27 cellular contexts compared by ENCODE assay signal in genomic region chr12:89091293-89091841, GRCh38.
DNase-seq lines count a peak whose midpoint lies in the region; ATAC-seq, FAIRE-seq and TF ChIP-seq lines count a peak whose summit lies in the region.
"Had no signal": no experiment of that assay in that cellular context is flagged by ENCODE, and none has a peak within 500 bp of the region (broad histone marks: within the 10 kb centered on the region; RNA-seq: fewer than 3 reads in every experiment).

No MANE protein-coding gene starts in this region.

- in situ Hi-C loops in K562 (cut with MboI) = no loop called here

- TF ChIP-seq CTCF in A549 (IDR thresholded peaks at IDR 0.05) (no peak), K562 (IDR thresholded peaks at IDR 0.05 in 2 of 3, conservative IDR thresholded peaks at IDR 0.05 in 1 of 3; ENCODE audit: insufficient read depth in 2 of 3, low read depth in 1 of 3, low read length in 3 of 3) (no peak)

- no peak overlapping the region for H3K4me3 Mint-ChIP-seq in activated CD4-positive, alpha-beta T cell treated with anti-CD3 and anti-CD28 coated beads for 36 hours
- H3K4me3 Mint-ChIP-seq in activated CD8-positive, alpha-beta memory T cell treated with anti-CD3 and anti-CD28 coated beads, Interleukin-2, amount 10 ng/mL, durations not matched to agents 7 days and 5 days = no peak overlapping the region
- H3K4me3 Mint-ChIP-seq: CD14-positive monocyte; CD4-positive, alpha-beta memory T cell; CD4-positive, CD25-positive, alpha-beta regulatory T cell; CD8-positive, alpha-beta memory T cell had no signal

- CTCF ChIA-PET in activated CD4-positive, alpha-beta T cell treated with anti-CD3 and anti-CD28 coated beads for 36 hours (lab: Charles Lee) = interaction anchor here (1.0 kb wide), 1 partner anchor 19 kb away, joined by 3 read pairs; no protein-coding TSS in a partner anchor
- CTCF ChIA-PET in A549 (lab: Yijun Ruan, JAX) (interaction anchor here (0.5 kb wide), 1 partner anchor 222 kb away, joined by 3 read pairs; no protein-coding TSS in a partner anchor), K562 (lab: Yijun Ruan, JAX; ENCODE audit: low intra/inter-chr PET ratio) (no interaction called here)
- CTCF ChIA-PET in activated CD8-positive, alpha-beta memory T cell treated with anti-CD3 and anti-CD28 coated beads, Interleukin-2, amount 10 ng/mL, durations not matched to agents 7 days and 5 days (lab: Charles Lee) = no interaction called here

- H3K4me1 ChIP-seq in A549 (no peaks in the 10 kb centered on the region), K562 (replicated peaks in 1 of 2; ENCODE audit: control insufficient read depth in 2 of 2, insufficient read depth in 2 of 2, low read length in 2 of 2) (no peaks in the 10 kb centered on the region)
- H3K4me1 ChIP-seq: BE2C, BLaER1 had no signal

- FAIRE-seq in A549 (lab: Jason Lieb, UNC) = no peak
- no peak for FAIRE-seq in K562 (lab: Jason Lieb, UNC)
- FAIRE-seq: GM12878, GM12892, GM19239 had no signal

- H3K4me1 Mint-ChIP-seq in activated CD4-positive, alpha-beta T cell treated with anti-CD3 and anti-CD28 coated beads for 36 hours = peaks cover 27% of the 10 kb centered on the region
- H3K4me1 Mint-ChIP-seq in activated CD8-positive, alpha-beta memory T cell treated with anti-CD3 and anti-CD28 coated beads, Interleukin-2, amount 10 ng/mL, durations not matched to agents 7 days and 5 days = peaks cover 2% of the 10 kb centered on the region
- H3K4me1 Mint-ChIP-seq: CD8-positive, alpha-beta memory T cell had no signal

- POLR2A ChIA-PET in activated CD4-positive, alpha-beta T cell treated with anti-CD3 and anti-CD28 coated beads for 36 hours (lab: Charles Lee) = no interaction called here
- POLR2A ChIA-PET in A549 (lab: Yijun Ruan, JAX) = no interaction called here
- POLR2A ChIA-PET in K562 (lab: Yijun Ruan, JAX) = no interaction called here

- H3K27me3 Mint-ChIP-seq in activated CD4-positive, alpha-beta T cell treated with anti-CD3 and anti-CD28 coated beads for 36 hours = no peaks in the 10 kb centered on the region
- no peaks in the 10 kb centered on the region for H3K27me3 Mint-ChIP-seq in activated CD8-positive, alpha-beta memory T cell treated with anti-CD3 and anti-CD28 coated beads, Interleukin-2, amount 10 ng/mL, durations not matched to agents 7 days and 5 days

- H3K4me3 ChIP-seq in A549 = no peak overlapping the region
- no peak overlapping the region for H3K4me3 ChIP-seq in K562
- peak overlapping the region; percentile 25; the same call in 1 of the 2 replicates for H3K4me3 ChIP-seq in iPS-18c (ENCODE audit: insufficient read depth, low read depth, low read length)
- H3K4me3 ChIP-seq: BLaER1, GM12878 had no signal

- H3K9me3 ChIP-seq in A549 (peaks cover 22% of the 10 kb centered on the region), K562 (replicated peaks; ENCODE audit: control insufficient read depth, insufficient read depth, low read depth, low read length) (no peaks in the 10 kb centered on the region), iPS-18c (ENCODE audit: control insufficient read depth, insufficient read depth, low read length) (peaks cover 6% of the 10 kb centered on the region)
- H3K9me3 ChIP-seq: BE2C had no signal

- peak overlapping the region; percentile 85 for H3K27ac Mint-ChIP-seq in activated CD4-positive, alpha-beta T cell treated with anti-CD3 and anti-CD28 coated beads for 36 hours
- no peak overlapping the region for H3K27ac Mint-ChIP-seq in activated CD8-positive, alpha-beta memory T cell treated with anti-CD3 and anti-CD28 coated beads, Interleukin-2, amount 10 ng/mL, durations not matched to agents 7 days and 5 days
- H3K27ac Mint-ChIP-seq: CD14-positive monocyte; CD4-positive, alpha-beta memory T cell; CD4-positive, CD25-positive, alpha-beta regulatory T cell; CD8-positive, alpha-beta memory T cell had no signal

- no peaks in the 10 kb centered on the region for H3K36me3 ChIP-seq in K562 (ENCODE audit: control insufficient read depth, insufficient read depth, low read length)
- H3K36me3 ChIP-seq: BE2C, BLaER1 had no signal

- H3K27me3 ChIP-seq in K562 (ENCODE audit: control insufficient read depth in 2 of 2, insufficient read depth in 2 of 2, low read length in 2 of 2) = no peaks in the 10 kb centered on the region
- H3K27me3 ChIP-seq: BE2C, BLaER1 had no signal

- ATAC-seq in activated CD4-positive, alpha-beta T cell treated with anti-CD3 and anti-CD28 coated beads for 36 hours = no peak
- no peak for ATAC-seq in A549
- no peak for ATAC-seq in K562
- ATAC-seq in activated CD8-positive, alpha-beta memory T cell treated with anti-CD3 and anti-CD28 coated beads, Interleukin-2, amount 10 ng/mL, durations not matched to agents 7 days and 5 days = no peak
- ATAC-seq: GM12878 had no signal

- DNase-seq in activated CD4-positive, alpha-beta T cell treated with anti-CD3 and anti-CD28 coated beads for 36 hours = no peak
- DNase-seq in activated CD4-positive, alpha-beta T cell treated with anti-CD3 and anti-CD28 coated beads for 4 hours = no peak
- DNase-seq in A549 (ENCODE audit: low read depth in 1 of 2, low spot score in 1 of 2) (no peak), K562 (ENCODE audit: extremely low read depth in 1 of 4, low spot score in 3 of 4) (no peak), caudate nucleus (lab: John Stamatoyannopoulos, UW) (no peak)
- DNase-seq in activated CD8-positive, alpha-beta memory T cell treated with anti-CD3 and anti-CD28 coated beads, Interleukin-2, amount 10 ng/mL, durations not matched to agents 7 days and 5 days = no peak
- DNase-seq: ACHN; BE2C; C1 segment of cervical spinal cord; CD4-positive, alpha-beta memory T cell; CD4-positive, CD25-positive, alpha-beta regulatory T cell; CD8-positive, alpha-beta memory T cell; COR-L47; DMS 273 treated with DMSO at 0.1 percent for 48 hours; DMS153; DMS53; DMS79; DND-41; EL; GDM1 had no signal

- no TSS peak for BruUV-seq in K562 (replicated peaks; lab: Mats Ljungman, UMichigan)

- H3K9me3 Mint-ChIP-seq in activated CD4-positive, alpha-beta T cell treated with anti-CD3 and anti-CD28 coated beads for 36 hours (ENCODE audit: low read depth) = peaks cover 19% of the 10 kb centered on the region
- peaks cover 19% of the 10 kb centered on the region for H3K9me3 Mint-ChIP-seq in activated CD8-positive, alpha-beta memory T cell treated with anti-CD3 and anti-CD28 coated beads, Interleukin-2, amount 10 ng/mL, durations not matched to agents 7 days and 5 days (ENCODE audit: low read depth)

- TF ChIP-seq EP300 in A549 (IDR thresholded peaks at IDR 0.05) (no peak), K562 (IDR thresholded peaks at IDR 0.05; ENCODE audit: low read length) (no peak)

- no peaks in the 10 kb centered on the region for H3K9me1 ChIP-seq in K562 (ENCODE audit: control insufficient read depth, insufficient read depth, low read length)

- no peak for TF ChIP-seq RAD21 in A549 (conservative IDR thresholded peaks at IDR 0.05 in 1 of 2, IDR thresholded peaks at IDR 0.05 in 1 of 2)
- no peak for TF ChIP-seq RAD21 in K562 (CRISPR knock-in tag; conservative IDR thresholded peaks at IDR 0.05 in 1 of 2, IDR thresholded peaks at IDR 0.05 in 1 of 2)

- H3K4me2 ChIP-seq in A549 = no peak overlapping the region
- no peak overlapping the region for H3K4me2 ChIP-seq in K562 (ENCODE audit: insufficient read depth, low read length)
- H3K4me2 ChIP-seq: BLaER1 had no signal

- no peaks in the 10 kb centered on the region for H3K79me2 ChIP-seq in K562 (ENCODE audit: control insufficient read depth, insufficient read depth, low read length)

- intact Hi-C loops in activated CD4-positive, alpha-beta T cell treated with anti-CD3 and anti-CD28 coated beads for 36 hours (cut with DNase I, micrococcal nuclease) = loop anchor here in 1 of 2 experiments (5.0 kb wide), 1 partner anchor 136 kb away; no protein-coding TSS in a partner anchor
- intact Hi-C loops in K562 (cut with micrococcal nuclease) = no loop called here

- H4K20me1 ChIP-seq in K562 (replicated peaks; ENCODE audit: control insufficient read depth, insufficient read depth, low read length) = no peaks in the 10 kb centered on the region
- H4K20me1 ChIP-seq: BLaER1 had no signal

- 8% methylated on average over 1 of the region's 1 CpG for WGBS in A549 (ENCODE audit: missing lambda C conversion rate)
- WGBS in K562 (ENCODE audit: insufficient coverage, low coverage, missing lambda C conversion rate) = 0% methylated on average over 1 of the region's 1 CpG

- no peak overlapping the region for H3K27ac ChIP-seq in A549
- H3K27ac ChIP-seq in K562 (ENCODE audit: extremely low read depth, low read depth, low read length) = no peak overlapping the region
- no peak overlapping the region for H3K27ac ChIP-seq in caudate nucleus (ENCODE audit: low read depth, low read length)
- H3K27ac ChIP-seq: 22Rv1, BLaER1 had no signal

- H3K36me3 Mint-ChIP-seq in activated CD4-positive, alpha-beta T cell treated with anti-CD3 and anti-CD28 coated beads for 36 hours (ENCODE audit: low read depth) = peaks cover 24% of the 10 kb centered on the region
- H3K36me3 Mint-ChIP-seq in activated CD8-positive, alpha-beta memory T cell treated with anti-CD3 and anti-CD28 coated beads, Interleukin-2, amount 10 ng/mL, durations not matched to agents 7 days and 5 days = peaks cover 28% of the 10 kb centered on the region
- H3K36me3 Mint-ChIP-seq: CD4-positive, CD25-positive, alpha-beta regulatory T cell had no signal

- no peak overlapping the region for H2AFZ ChIP-seq in K562 (ENCODE audit: low read depth, low read length)

- no peak for TF ChIP-seq POLR2A in A549 (IDR thresholded peaks at IDR 0.05; ENCODE audit: low read length)
- TF ChIP-seq POLR2A in K562 (conservative IDR thresholded peaks at IDR 0.05) = no peak

- no peak overlapping the region for H3K9ac ChIP-seq in K562 (ENCODE audit: insufficient read depth in 1 of 2, low read depth in 2 of 2, low read length in 2 of 2)
- H3K9ac ChIP-seq: BLaER1 had no signal

TF ChIP-seq in A549, 52 proteins besides CTCF, POLR2A, EP300 and RAD21:
- TF ChIP-seq ZFP36 (IDR thresholded peaks at IDR 0.05; ENCODE audit: borderline replicate concordance, partially characterized antibody) = peak; percentile 72
- no peak for TF ChIP-seq CHD4 (IDR thresholded peaks at IDR 0.05; ENCODE audit: borderline replicate concordance)
- TF ChIP-seq JUN (IDR thresholded peaks at IDR 0.05) = no peak

TF ChIP-seq in K562, 482 proteins besides CTCF, POLR2A, EP300 and RAD21:
- TF ChIP-seq ZFP36 (IDR thresholded peaks at IDR 0.05; ENCODE audit: low read depth, low read length, partially characterized antibody) = peak; percentile 32
- no peak for TF ChIP-seq KLF10 (CRISPR knock-in tag; IDR thresholded peaks at IDR 0.05)
- no peak for TF ChIP-seq ZNF589 (CRISPR knock-in tag; IDR thresholded peaks at IDR 0.05; ENCODE audit: low read depth)
- TF ChIP-seq TRIM28 (IDR thresholded peaks at IDR 0.05) = 0 out of 2 replicates have a peak, but pooled peaks have one; percentile 40
- TF ChIP-seq ZNF785 (CRISPR knock-in tag; IDR thresholded peaks at IDR 0.05) = no peak

Comparison
In these comparisons a context has a peak if more than half of its experiments do, and no peak if none do; other contexts are left out.
1. CTCF ChIA-PET loops: an anchor here in activated CD4-positive, alpha-beta T cell treated with anti-CD3 and anti-CD28 coated beads for 36 hours (1.0 kb wide) and A549 (0.5 kb wide); none called in K562 and activated CD8-positive, alpha-beta memory T cell treated with anti-CD3 and anti-CD28 coated beads, Interleukin-2, amount 10 ng/mL, durations not matched to agents 7 days and 5 days.